ENCODE assay signal across 8 cellular contexts in genomic region chr20:53940356-53940694, GRCh38.
DNase-seq lines count a peak whose midpoint lies in the region; ATAC-seq and TF ChIP-seq lines count a peak whose summit lies in the region.

No MANE protein-coding gene starts in this region.

- 48 to 59% (median 54%) methylated on average over 7 of the region's 7 CpGs for WGBS in spleen, 5 donors

- TF ChIP-seq CTCF in HFFc6 (IDR thresholded peaks at IDR 0.05) (no peak), SU-DHL-6 (IDR thresholded peaks at IDR 0.05; ENCODE audit: insufficient read depth, low read length, poor library complexity, severe bottlenecking) (no peak), spleen (IDR thresholded peaks at IDR 0.05 in 8 of 11, conservative IDR thresholded peaks at IDR 0.05 in 3 of 11) (no peak)

- ATAC-seq in GM18867 (IDR thresholded peaks at IDR 0.05; ENCODE audit: unreplicated experiment) = no peak
- no peak for ATAC-seq in activated CD4-positive, CD25-positive, alpha-beta regulatory T cell treated with anti-CD3 and anti-CD28 coated beads, Interleukin-2, amount 50 U/mL, for 24 hours

- H3F3A ChIP-seq in SU-DHL-6 (ENCODE audit: insufficient read depth) = 0 out of 2 replicates have a peak, but pooled peaks cover 9% of the 10 kb centered on the region

- H3K4me1 Mint-ChIP-seq in HFFc6 (ENCODE audit: low read depth) = peaks cover 72% of the 10 kb centered on the region

- no peaks in the 10 kb centered on the region for H3K36me3 Mint-ChIP-seq in HFFc6 (ENCODE audit: low read depth)

- peaks cover 4% of the 10 kb centered on the region; the same call in 1 of the 2 replicates for H3K27me3 Mint-ChIP-seq in HFFc6 (ENCODE audit: insufficient read depth)

- no peak for TF ChIP-seq POLR2A in spleen (IDR thresholded peaks at IDR 0.05)

- in situ Hi-C loops in HAP-1 (cut with MboI; ENCODE audit: low sequenced_read_pairs) = loop anchor here (5.0 to 10.0 kb wide), 2 partner anchors 363 to 526 kb away; no protein-coding TSS in a partner anchor

- H3K9me3 Mint-ChIP-seq in HFFc6 = no peaks in the 10 kb centered on the region

- peak overlapping the region; percentile 17 for H2AFZ ChIP-seq in SU-DHL-6 (ENCODE audit: low read depth, low read length, severe bottlenecking)

- 0 out of 2 replicates have a peak overlapping the region, but pooled peaks have one; percentile 8 for H3K9ac ChIP-seq in SU-DHL-6 (ENCODE audit: low read length)

- H3K4me2 ChIP-seq in SU-DHL-6 (ENCODE audit: low read depth, low read length, poor library complexity, severe bottlenecking) = peak overlapping the region; percentile 38

- intact Hi-C loops in spleen (cut with DNase I; ENCODE audit: low total_unique reads) = loop anchor here (5.0 to 10.0 kb wide), 2 partner anchors 363 to 526 kb away; no protein-coding TSS in a partner anchor

- H3K27ac Mint-ChIP-seq in HFFc6 = peak overlapping the region; percentile 98

- H4K20me1 ChIP-seq in SU-DHL-6 (ENCODE audit: low read depth, low read length) = no peaks in the 10 kb centered on the region

- H3K4me1 ChIP-seq in spleen = peaks cover 35 to 91% (median 71%) of the 10 kb centered on the region in 6 donors
- H3K4me1 ChIP-seq in HAP-1 = peaks cover 24% of the 10 kb centered on the region

- H3K9me2 ChIP-seq in SU-DHL-6 (replicated peaks; ENCODE audit: insufficient read depth, low read length) = no peaks in the 10 kb centered on the region

- H3K27me3 ChIP-seq in SU-DHL-6 (ENCODE audit: low read length) = no peaks in the 10 kb centered on the region
- H3K27me3 ChIP-seq in layer of hippocampus (ENCODE audit: control insufficient read depth, insufficient read depth, low read length) = no peaks in the 10 kb centered on the region
- no peaks in the 10 kb centered on the region for H3K27me3 ChIP-seq in spleen (replicated peaks in 1 of 7)
- H3K27me3 ChIP-seq in HAP-1 (ENCODE audit: low read depth) = no peaks in the 10 kb centered on the region

- H3K36me3 ChIP-seq in SU-DHL-6 (ENCODE audit: low read length) = no peaks in the 10 kb centered on the region
- H3K36me3 ChIP-seq in spleen = no peaks in the 10 kb centered on the region
- no peaks in the 10 kb centered on the region for H3K36me3 ChIP-seq in HAP-1 (replicated peaks)

- H3K4me3 Mint-ChIP-seq in HFFc6 = peak overlapping the region; percentile 56

- no peaks in the 10 kb centered on the region for H3K79me2 ChIP-seq in SU-DHL-6 (ENCODE audit: insufficient read depth, low read length)

- no peak overlapping the region for H3K4me3 ChIP-seq in SU-DHL-6 (ENCODE audit: insufficient read depth, low read length, poor library complexity, severe bottlenecking)
- H3K4me3 ChIP-seq in spleen = peak overlapping the region in 1 of 8 donors; percentile 49
- H3K4me3 ChIP-seq in HAP-1 = no peak overlapping the region

- H3K27ac ChIP-seq in SU-DHL-6 (ENCODE audit: low read depth, low read length) = no peak overlapping the region
- H3K27ac ChIP-seq in layer of hippocampus (ENCODE audit: low read depth, low read length) = peak overlapping the region; percentile 8
- H3K27ac ChIP-seq in spleen = peak overlapping the region in 7 of 8 donors; percentile 57 to 75 (median 61)

- no peaks in the 10 kb centered on the region for H3K9me3 ChIP-seq in SU-DHL-6 (ENCODE audit: insufficient read depth, low read length)
- H3K9me3 ChIP-seq in spleen = no peaks in the 10 kb centered on the region
- H3K9me3 ChIP-seq in HAP-1 = no peaks in the 10 kb centered on the region

- DNase-seq in HFFc6 = no peak
- DNase-seq in spleen = no peak
- DNase-seq in middle frontal gyrus (ENCODE audit: extremely low spot score, low spot score) = no peak
- no peak for DNase-seq in HAP-1 (ENCODE audit: low spot score in 2 of 2)
